ENCODE assay signal across 1 cellular context in the genomic region with DNA sequence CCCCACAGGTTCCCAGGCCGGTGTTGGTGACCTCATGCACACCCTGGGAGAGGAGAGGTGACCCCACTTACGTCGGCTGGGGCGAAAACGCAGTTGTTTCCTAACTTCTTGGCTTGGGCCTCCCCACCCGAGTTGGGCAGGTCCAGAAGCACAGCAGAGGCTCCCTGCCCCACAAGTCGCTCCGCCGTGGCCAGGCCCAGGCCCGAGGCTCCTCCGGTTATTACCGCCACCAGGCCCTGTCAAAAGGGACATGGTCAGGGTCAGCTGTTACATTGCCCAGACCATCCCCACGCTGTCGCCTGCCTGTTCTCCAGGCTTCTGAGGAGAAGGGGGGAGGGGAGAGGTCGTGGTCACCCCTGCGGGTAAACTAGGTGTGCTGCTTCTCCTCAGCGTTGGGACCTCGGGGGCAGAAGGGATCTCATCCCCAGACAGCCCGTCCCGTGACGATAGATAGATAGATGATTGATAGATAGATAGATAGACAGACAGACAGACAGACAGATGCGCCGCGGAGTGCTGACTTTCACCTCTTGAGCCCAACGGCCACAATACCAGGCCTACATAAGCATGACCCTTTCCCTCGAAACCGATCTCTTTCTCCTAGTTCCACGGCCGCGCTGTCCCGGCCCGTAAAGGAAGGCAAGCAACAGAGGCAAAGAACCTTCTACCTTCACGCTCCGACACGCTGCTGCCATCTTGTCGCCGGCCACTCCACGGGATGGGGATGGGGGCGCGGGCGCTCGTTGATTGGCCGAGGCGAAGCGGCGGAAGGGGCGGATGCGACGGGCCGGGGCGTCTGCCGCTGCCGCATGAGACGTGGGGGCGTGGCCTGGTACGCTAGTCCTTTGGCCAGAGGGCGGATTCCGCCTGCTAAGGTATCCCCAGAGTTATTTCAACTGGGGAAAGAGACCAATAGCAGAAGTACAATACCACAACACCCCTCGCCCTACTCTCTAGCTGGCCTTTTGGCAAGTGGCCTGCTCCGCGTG.
TF ChIP-seq lines count a peak whose summit lies in the region.

HSD17B10 (minus strand) TSS at position 720 of the 989 bp plus-strand sequence; CDS start at position 695, 25 bp downstream.

TF ChIP-seq in K562, 482 proteins besides CTCF, POLR2A, EP300 and RAD21 (continued from another document and continues in another):
- TF ChIP-seq, protein P1, sequence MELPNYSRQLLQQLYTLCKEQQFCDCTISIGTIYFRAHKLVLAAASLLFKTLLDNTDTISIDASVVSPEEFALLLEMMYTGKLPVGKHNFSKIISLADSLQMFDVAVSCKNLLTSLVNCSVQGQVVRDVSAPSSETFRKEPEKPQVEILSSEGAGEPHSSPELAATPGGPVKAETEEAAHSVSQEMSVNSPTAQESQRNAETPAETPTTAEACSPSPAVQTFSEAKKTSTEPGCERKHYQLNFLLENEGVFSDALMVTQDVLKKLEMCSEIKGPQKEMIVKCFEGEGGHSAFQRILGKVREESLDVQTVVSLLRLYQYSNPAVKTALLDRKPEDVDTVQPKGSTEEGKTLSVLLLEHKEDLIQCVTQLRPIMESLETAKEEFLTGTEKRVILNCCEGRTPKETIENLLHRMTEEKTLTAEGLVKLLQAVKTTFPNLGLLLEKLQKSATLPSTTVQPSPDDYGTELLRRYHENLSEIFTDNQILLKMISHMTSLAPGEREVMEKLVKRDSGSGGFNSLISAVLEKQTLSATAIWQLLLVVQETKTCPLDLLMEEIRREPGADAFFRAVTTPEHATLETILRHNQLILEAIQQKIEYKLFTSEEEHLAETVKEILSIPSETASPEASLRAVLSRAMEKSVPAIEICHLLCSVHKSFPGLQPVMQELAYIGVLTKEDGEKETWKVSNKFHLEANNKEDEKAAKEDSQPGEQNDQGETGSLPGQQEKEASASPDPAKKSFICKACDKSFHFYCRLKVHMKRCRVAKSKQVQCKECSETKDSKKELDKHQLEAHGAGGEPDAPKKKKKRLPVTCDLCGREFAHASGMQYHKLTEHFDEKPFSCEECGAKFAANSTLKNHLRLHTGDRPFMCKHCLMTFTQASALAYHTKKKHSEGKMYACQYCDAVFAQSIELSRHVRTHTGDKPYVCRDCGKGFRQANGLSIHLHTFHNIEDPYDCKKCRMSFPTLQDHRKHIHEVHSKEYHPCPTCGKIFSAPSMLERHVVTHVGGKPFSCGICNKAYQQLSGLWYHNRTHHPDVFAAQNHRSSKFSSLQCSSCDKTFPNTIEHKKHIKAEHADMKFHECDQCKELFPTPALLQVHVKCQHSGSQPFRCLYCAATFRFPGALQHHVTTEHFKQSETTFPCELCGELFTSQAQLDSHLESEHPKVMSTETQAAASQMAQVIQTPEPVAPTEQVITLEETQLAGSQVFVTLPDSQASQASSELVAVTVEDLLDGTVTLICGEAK (IDR thresholded peaks at IDR 0.05) = no peak
- TF ChIP-seq, protein P1 (CRISPR knock-in tag; IDR thresholded peaks at IDR 0.05) = no peak
- TF ChIP-seq, protein P2, sequence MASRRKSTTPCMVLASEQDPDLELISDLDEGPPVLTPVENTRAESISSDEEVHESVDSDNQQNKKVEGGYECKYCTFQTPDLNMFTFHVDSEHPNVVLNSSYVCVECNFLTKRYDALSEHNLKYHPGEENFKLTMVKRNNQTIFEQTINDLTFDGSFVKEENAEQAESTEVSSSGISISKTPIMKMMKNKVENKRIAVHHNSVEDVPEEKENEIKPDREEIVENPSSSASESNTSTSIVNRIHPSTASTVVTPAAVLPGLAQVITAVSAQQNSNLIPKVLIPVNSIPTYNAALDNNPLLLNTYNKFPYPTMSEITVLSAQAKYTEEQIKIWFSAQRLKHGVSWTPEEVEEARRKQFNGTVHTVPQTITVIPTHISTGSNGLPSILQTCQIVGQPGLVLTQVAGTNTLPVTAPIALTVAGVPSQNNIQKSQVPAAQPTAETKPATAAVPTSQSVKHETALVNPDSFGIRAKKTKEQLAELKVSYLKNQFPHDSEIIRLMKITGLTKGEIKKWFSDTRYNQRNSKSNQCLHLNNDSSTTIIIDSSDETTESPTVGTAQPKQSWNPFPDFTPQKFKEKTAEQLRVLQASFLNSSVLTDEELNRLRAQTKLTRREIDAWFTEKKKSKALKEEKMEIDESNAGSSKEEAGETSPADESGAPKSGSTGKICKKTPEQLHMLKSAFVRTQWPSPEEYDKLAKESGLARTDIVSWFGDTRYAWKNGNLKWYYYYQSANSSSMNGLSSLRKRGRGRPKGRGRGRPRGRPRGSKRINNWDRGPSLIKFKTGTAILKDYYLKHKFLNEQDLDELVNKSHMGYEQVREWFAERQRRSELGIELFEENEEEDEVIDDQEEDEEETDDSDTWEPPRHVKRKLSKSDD (conservative IDR thresholded peaks at IDR 0.05; ENCODE audit: low read length) = no peak
- TF ChIP-seq ZNF785 (CRISPR knock-in tag; IDR thresholded peaks at IDR 0.05) (no peak), SMC3 (conservative IDR thresholded peaks at IDR 0.05; ENCODE audit: insufficient read depth, low read depth, low read length) (no peak), BRD9 (IDR thresholded peaks at IDR 0.05; ENCODE audit: low read depth, partially characterized antibody) (no peak), TCF7L2 (IDR thresholded peaks at IDR 0.05; ENCODE audit: low read depth, low read length) (no peak), SP2 (IDR thresholded peaks at IDR 0.05; ENCODE audit: extremely low read depth, low read depth, low read length, poor library complexity, severe bottlenecking) (no peak), FOXK2 (conservative IDR thresholded peaks at IDR 0.05 in 1 of 2, IDR thresholded peaks at IDR 0.05 in 1 of 2; ENCODE audit: low read depth in 2 of 2) (0 out of 4 replicates have a peak, but pooled peaks of 1 of the 2 experiments have one; percentile 33), E2F5 (CRISPR knock-in tag; IDR thresholded peaks at IDR 0.05) (no peak), EGR1 (conservative IDR thresholded peaks at IDR 0.05) (peak; percentile 39; the same call in 1 of the 2 replicates), FOXK1 (CRISPR knock-in tag; IDR thresholded peaks at IDR 0.05; ENCODE audit: borderline replicate concordance) (no peak), YBX1 (IDR thresholded peaks at IDR 0.05) (no peak), TOE1 (IDR thresholded peaks at IDR 0.05; ENCODE audit: borderline replicate concordance) (no peak), TOE1 (CRISPR knock-in tag; IDR thresholded peaks at IDR 0.05; ENCODE audit: borderline replicate concordance, low read depth) (no peak), STAG1 (CRISPR knock-in tag; IDR thresholded peaks at IDR 0.05; ENCODE audit: borderline replicate concordance) (no peak), ZC3H4 (CRISPR knock-in tag; IDR thresholded peaks at IDR 0.05; ENCODE audit: borderline replicate concordance) (no peak), TBL1XR1 (IDR thresholded peaks at IDR 0.05; ENCODE audit: low read length in 2 of 2) (no peak), RBM34 (IDR thresholded peaks at IDR 0.05; ENCODE audit: borderline replicate concordance, insufficient read depth, low read length) (no peak), WHSC1 (IDR thresholded peaks at IDR 0.05; ENCODE audit: low read length) (no peak), YY1 (IDR thresholded peaks at IDR 0.05; ENCODE audit: borderline replicate concordance in 1 of 3, control insufficient read depth in 1 of 3, extremely low read depth in 1 of 3, insufficient read depth in 3 of 3, insufficient read length in 1 of 3, insufficient replicate concordance in 2 of 3, low read depth in 1 of 3, low read length in 2 of 3) (peak; percentile 56 to 90 (median 86)), CBX8 (IDR thresholded peaks at IDR 0.05; ENCODE audit: borderline replicate concordance, extremely low read depth, low read depth, low read length, poor library complexity, severe bottlenecking) (no peak), ZNF512 (tag; IDR thresholded peaks at IDR 0.05) (no peak), NRF1 (conservative IDR thresholded peaks at IDR 0.05 in 1 of 2, IDR thresholded peaks at IDR 0.05 in 1 of 2) (peak; percentile 60 to 62; a peak in 3 of 4 replicates), FOXJ2 (tag; IDR thresholded peaks at IDR 0.05) (no peak), RHOXF2B (CRISPR knock-in tag; conservative IDR thresholded peaks at IDR 0.05) (no peak), ZNF134 (CRISPR knock-in tag; conservative IDR thresholded peaks at IDR 0.05) (no peak), KHSRP (IDR thresholded peaks at IDR 0.05) (no peak), PBX2 (CRISPR knock-in tag; IDR thresholded peaks at IDR 0.05; ENCODE audit: low read depth) (no peak), PBX2 (tag; conservative IDR thresholded peaks at IDR 0.05; ENCODE audit: low read depth) (no peak), NEUROD1 (IDR thresholded peaks at IDR 0.05; ENCODE audit: borderline replicate concordance, low read depth, low read length, partially characterized antibody) (no peak), TAF9B (IDR thresholded peaks at IDR 0.05; ENCODE audit: partially characterized antibody) (peak; percentile 67), ELF1 (tag; IDR thresholded peaks at IDR 0.05) (no peak)
- TF ChIP-seq, protein P3, sequence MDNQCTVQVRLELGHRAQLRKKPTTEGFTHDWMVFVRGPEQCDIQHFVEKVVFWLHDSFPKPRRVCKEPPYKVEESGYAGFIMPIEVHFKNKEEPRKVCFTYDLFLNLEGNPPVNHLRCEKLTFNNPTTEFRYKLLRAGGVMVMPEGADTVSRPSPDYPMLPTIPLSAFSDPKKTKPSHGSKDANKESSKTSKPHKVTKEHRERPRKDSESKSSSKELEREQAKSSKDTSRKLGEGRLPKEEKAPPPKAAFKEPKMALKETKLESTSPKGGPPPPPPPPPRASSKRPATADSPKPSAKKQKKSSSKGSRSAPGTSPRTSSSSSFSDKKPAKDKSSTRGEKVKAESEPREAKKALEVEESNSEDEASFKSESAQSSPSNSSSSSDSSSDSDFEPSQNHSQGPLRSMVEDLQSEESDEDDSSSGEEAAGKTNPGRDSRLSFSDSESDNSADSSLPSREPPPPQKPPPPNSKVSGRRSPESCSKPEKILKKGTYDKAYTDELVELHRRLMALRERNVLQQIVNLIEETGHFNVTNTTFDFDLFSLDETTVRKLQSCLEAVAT (IDR thresholded peaks at IDR 0.05) = no peak
- TF ChIP-seq, protein P4, sequence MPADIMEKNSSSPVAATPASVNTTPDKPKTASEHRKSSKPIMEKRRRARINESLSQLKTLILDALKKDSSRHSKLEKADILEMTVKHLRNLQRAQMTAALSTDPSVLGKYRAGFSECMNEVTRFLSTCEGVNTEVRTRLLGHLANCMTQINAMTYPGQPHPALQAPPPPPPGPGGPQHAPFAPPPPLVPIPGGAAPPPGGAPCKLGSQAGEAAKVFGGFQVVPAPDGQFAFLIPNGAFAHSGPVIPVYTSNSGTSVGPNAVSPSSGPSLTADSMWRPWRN (IDR thresholded peaks at IDR 0.05; ENCODE audit: low read depth) = no peak
